2 cellular contexts compared by ENCODE assay signal in the genomic region with DNA sequence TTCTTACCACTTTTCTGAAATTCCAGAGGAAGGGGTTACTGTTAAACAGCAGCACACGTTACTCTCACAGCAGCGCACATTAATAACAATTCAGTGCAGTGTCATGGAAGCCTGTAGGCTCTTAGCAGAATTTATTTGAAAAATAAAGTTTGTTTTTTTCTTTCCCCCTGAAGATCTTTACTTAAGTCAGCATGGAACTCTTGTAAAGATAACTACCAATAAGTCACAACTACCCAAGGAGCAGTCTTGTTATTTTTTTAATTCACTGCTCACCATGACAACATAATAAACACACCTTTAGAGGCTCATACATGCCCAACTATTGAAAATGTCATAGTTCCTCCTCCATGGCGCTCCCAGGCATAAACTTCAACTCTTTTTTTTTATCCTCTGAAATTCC.
TF ChIP-seq lines count a peak whose summit lies in the region.

No MANE protein-coding gene starts in this region.

TF ChIP-seq in HEK293, 187 proteins besides CTCF, POLR2A, EP300 and RAD21 (continued from another document):
- no peak for TF ChIP-seq YY2 (tag by site-specific recombination; IDR thresholded peaks at IDR 0.05)
- peak; percentile 62; the same call in 1 of the 2 replicates for TF ChIP-seq ZNF549 (tag by site-specific recombination; IDR thresholded peaks at IDR 0.05)
- 0 out of 2 replicates have a peak, but pooled peaks have one; percentile 34 for TF ChIP-seq ZSCAN30 (tag by site-specific recombination; IDR thresholded peaks at IDR 0.05)
- TF ChIP-seq, protein P1, sequence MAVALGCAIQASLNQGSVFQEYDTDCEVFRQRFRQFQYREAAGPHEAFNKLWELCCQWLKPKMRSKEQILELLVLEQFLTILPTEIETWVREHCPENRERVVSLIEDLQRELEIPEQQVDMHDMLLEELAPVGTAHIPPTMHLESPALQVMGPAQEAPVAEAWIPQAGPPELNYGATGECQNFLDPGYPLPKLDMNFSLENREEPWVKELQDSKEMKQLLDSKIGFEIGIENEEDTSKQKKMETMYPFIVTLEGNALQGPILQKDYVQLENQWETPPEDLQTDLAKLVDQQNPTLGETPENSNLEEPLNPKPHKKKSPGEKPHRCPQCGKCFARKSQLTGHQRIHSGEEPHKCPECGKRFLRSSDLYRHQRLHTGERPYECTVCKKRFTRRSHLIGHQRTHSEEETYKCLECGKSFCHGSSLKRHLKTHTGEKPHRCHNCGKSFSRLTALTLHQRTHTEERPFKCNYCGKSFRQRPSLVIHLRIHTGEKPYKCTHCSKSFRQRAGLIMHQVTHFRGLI (tag by site-specific recombination; IDR thresholded peaks at IDR 0.05), result no peak
- TF ChIP-seq PRDM6 (tag by site-specific recombination; IDR thresholded peaks at IDR 0.05), result peak; percentile 53
- TF ChIP-seq ZNF366 (tag by site-specific recombination; conservative IDR thresholded peaks at IDR 0.05), result no peak
- peak; percentile 58 for TF ChIP-seq ZIC2 (tag by site-specific recombination; IDR thresholded peaks at IDR 0.05)
- no peak for TF ChIP-seq ZSCAN23 (tag by site-specific recombination; IDR thresholded peaks at IDR 0.05)
- TF ChIP-seq ZNF776 (tag by site-specific recombination; IDR thresholded peaks at IDR 0.05; ENCODE audit: borderline replicate concordance), result no peak

TF ChIP-seq in K562, 482 proteins besides CTCF, POLR2A, EP300 and RAD21:
- no peak for TF ChIP-seq RCOR1 (IDR thresholded peaks at IDR 0.05; ENCODE audit: borderline replicate concordance in 1 of 2, low read depth in 2 of 2, low read length in 2 of 2)
- TF ChIP-seq ZNF384 (IDR thresholded peaks at IDR 0.05; ENCODE audit: low read depth, low read length), result no peak
- TF ChIP-seq RFX1 (IDR thresholded peaks at IDR 0.05), result 0 out of 2 replicates have a peak, but pooled peaks have one; percentile 7
- no peak for TF ChIP-seq ZNF717 (CRISPR knock-in tag; IDR thresholded peaks at IDR 0.05)
